Comparison of ENCODE assay signal across 9 cellular contexts in the genomic region with DNA sequence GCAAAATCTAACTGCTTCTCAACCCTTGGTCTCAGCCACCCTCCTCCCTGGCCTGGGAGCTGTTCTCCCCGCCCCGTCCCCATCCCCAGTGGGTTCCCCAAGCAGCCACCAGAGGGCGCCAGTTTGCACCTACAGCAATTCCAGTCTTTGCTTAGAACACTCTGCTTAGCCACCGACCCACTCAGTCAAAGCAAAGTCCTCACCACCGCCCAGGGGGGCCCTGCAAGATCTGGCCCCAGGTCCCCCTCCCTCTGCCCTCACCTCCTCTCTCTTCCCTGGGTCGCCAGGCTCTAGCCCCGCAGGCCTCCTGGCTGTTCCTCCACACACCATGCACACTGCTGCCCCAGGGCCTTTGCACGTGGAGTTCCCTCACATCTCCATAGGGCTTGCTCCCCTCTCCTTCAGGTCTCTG. TPM values are rescaled to one million over a fixed set of nuclear protein-coding genes. Genes with fewer than 3 reads are reported as not detected.
DNase-seq lines count a peak whose midpoint lies in the region; ATAC-seq and TF ChIP-seq lines count a peak whose summit lies in the region.
"Had no signal": no experiment of that assay in that cellular context is flagged by ENCODE, and none has a peak within 500 bp of the region (broad histone marks: within the 10 kb centered on the region; RNA-seq: fewer than 3 reads in every experiment).

No MANE protein-coding gene starts in this region.

- H3K9me3 ChIP-seq in NT2/D1 (ENCODE audit: insufficient read depth, low read length) = no peaks in the 10 kb centered on the region
- H3K9me3 ChIP-seq in neutrophil = no peaks in the 10 kb centered on the region
- no peaks in the 10 kb centered on the region for H3K9me3 ChIP-seq in tibial nerve

- H3K9ac ChIP-seq in NT2/D1 (ENCODE audit: insufficient read length, low read depth) = no peak overlapping the region

- DNase-seq in Ammon's horn (ENCODE audit: low spot score) = peak; percentile 47
- peak; percentile 95 for DNase-seq in H7
- DNase-seq in NT2/D1 (ENCODE audit: low read depth, low spot score) = peak; percentile 50
- peak; percentile 78 for DNase-seq in activated T-cell treated with anti-CD3 and anti-CD28 coated beads for 48 hours (ENCODE audit: low read depth)
- peak; percentile 52 for DNase-seq in fibroblast of mammary gland (ENCODE audit: low read depth)
- DNase-seq in tibial nerve (ENCODE audit: low spot score in 2 of 2) = peak; percentile 44 to 57

- H3K4me3 ChIP-seq in H7 (ENCODE audit: insufficient read depth, low read depth, low read length) (no peak overlapping the region), NT2/D1 (ENCODE audit: insufficient read length, low read depth) (no peak overlapping the region), fibroblast of mammary gland (ENCODE audit: control insufficient read depth, low read depth, low read length) (no peak overlapping the region), neutrophil (ENCODE audit: low read depth in 1 of 2, low read length in 1 of 2) (no peak overlapping the region), tibial nerve (no peak overlapping the region)

- 37 to 43% methylated on average over 8 of the region's 8 CpGs for WGBS in tibial nerve, 2 donors

- H3K27ac ChIP-seq in neutrophil (no peak overlapping the region), tibial nerve (no peak overlapping the region)

- ATAC-seq in GM19035 (IDR thresholded peaks at IDR 0.05; ENCODE audit: unreplicated experiment) = no peak

- H3K4me1 ChIP-seq in NT2/D1 (ENCODE audit: insufficient read depth, insufficient read length) = peaks cover 2% of the 10 kb centered on the region
- no peaks in the 10 kb centered on the region for H3K4me1 ChIP-seq in neutrophil (ENCODE audit: control insufficient read depth in 1 of 2, insufficient read depth in 1 of 2, low read depth in 1 of 2, low read length in 1 of 2)
- no peaks in the 10 kb centered on the region for H3K4me1 ChIP-seq in tibial nerve

- H3K27me3 ChIP-seq in H7 (ENCODE audit: control insufficient read depth, insufficient read depth, low read length) (no peaks in the 10 kb centered on the region), NT2/D1 (ENCODE audit: insufficient read depth, insufficient read length) (no peaks in the 10 kb centered on the region), neutrophil (no peaks in the 10 kb centered on the region), tibial nerve (no peaks in the 10 kb centered on the region)

- H3K36me3 ChIP-seq in H7 (replicated peaks; ENCODE audit: control insufficient read depth, insufficient read depth, low read length) = no peaks in the 10 kb centered on the region
- no peaks in the 10 kb centered on the region for H3K36me3 ChIP-seq in NT2/D1 (ENCODE audit: insufficient read depth, insufficient read length, low read length)
- no peaks in the 10 kb centered on the region for H3K36me3 ChIP-seq in neutrophil
- no peaks in the 10 kb centered on the region for H3K36me3 ChIP-seq in tibial nerve

- TF ChIP-seq POLR2A in tibial nerve (IDR thresholded peaks at IDR 0.05) = no peak

- TF ChIP-seq EP300 in tibial nerve (IDR thresholded peaks at IDR 0.05) = no peak

- TF ChIP-seq CTCF in fibroblast of mammary gland (conservative IDR thresholded peaks at IDR 0.05; ENCODE audit: control insufficient read depth, insufficient read depth, low read depth, low read length) (peak; percentile 75), neutrophil (IDR thresholded peaks at IDR 0.05) (peak; percentile 90), tibial nerve (IDR thresholded peaks at IDR 0.05) (peak; percentile 43 to 82 (median 54))

RNA-seq across cellular contexts. Expression of a gene that starts 12.4 kb away (rescaled TPM):
- 11.5 and 17.4 TPM in 2 replicates for total RNA-seq in H7 (2014; rRNA removed; shearing (Covaris generic))
- 10 to 100 TPM in 2 of 4 donors, 1 to 10 TPM in 2; 8.3 to 14.4 (median 10.2) TPM for total RNA-seq in tibial nerve

RNA-seq across cellular contexts. Expression of a gene that starts 12.8 kb away (rescaled TPM):
- total RNA-seq in H7 (2014; rRNA removed; shearing (Covaris generic)) = not detected in 2 replicates
- total RNA-seq in tibial nerve = not detected
- total RNA-seq: skeletal muscle tissue had no signal

RNA-seq across cellular contexts. Expression of a gene that starts 26.0 kb away (rescaled TPM):
- 29.9 and 57.5 TPM in 2 replicates for total RNA-seq in H7 (2014; rRNA removed; shearing (Covaris generic))
- total RNA-seq in tibial nerve = 10 to 100 TPM; 22.2 to 52.5 (median 33.3) TPM

RNA-seq across cellular contexts. Expression of a gene that starts 40.0 kb away (rescaled TPM):
- 110 and 111 TPM in 2 replicates for total RNA-seq in H7 (2014; rRNA removed; shearing (Covaris generic))
- total RNA-seq in tibial nerve = 10 to 100 TPM; 51.3 to 78.6 (median 65.8) TPM

RNA-seq across cellular contexts. Expression of a gene that starts 42.1 kb away (rescaled TPM):
- 4.4 and 4.8 TPM in 2 replicates for total RNA-seq in H7 (2014; rRNA removed; shearing (Covaris generic))
- total RNA-seq in tibial nerve = under 1 TPM; 0.42 to 0.90 (median 0.51) TPM
